ENCODE assay signal across 8 cellular contexts in the genomic region with DNA sequence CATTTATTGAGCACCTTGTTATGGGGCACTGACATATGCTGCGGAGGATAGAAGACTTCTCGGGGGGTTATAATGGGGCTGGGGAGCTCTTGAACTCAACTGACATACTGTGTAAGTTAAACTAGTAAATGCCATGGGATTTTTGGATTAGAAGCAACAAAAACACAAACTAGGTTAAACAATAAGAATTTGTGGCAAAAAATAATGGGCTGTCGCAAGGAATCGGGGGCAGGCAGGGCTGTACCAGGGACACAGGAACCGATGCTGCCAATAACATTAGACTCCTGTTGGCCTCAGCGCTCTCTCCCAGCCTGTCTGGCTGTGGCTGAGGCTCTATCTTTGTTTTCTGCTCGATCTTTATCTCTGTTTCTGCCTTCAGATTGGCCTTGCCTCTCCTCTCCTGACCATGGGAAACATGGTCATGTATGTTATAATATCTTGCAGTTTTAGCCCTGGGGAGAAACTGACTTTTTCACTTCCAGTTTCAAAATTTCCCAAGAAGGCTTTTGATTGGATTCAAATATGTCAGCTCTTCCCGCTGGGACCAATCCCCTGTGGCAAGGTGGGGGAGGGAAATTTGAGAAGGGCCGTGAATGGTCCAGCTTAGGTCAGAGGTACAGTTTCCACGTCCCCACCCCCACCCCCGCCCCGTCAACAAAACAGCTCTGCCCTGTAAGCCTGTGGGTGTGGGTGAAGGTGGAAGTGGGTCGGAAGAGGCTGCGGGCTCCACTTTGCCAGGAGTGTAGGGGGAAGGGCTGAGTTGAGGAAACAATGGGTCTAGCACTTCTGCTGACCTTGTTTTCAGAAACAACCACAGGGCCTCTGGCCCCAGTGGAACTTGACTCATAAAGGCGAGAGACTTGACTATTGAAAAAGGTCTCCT.
DNase-seq lines count a peak whose midpoint lies in the region; ATAC-seq lines count a peak whose summit lies in the region.

No MANE protein-coding gene starts in this region.

- WGBS in mesenchymal stem cell: 16% methylated on average over 9 of the region's 15 CpGs

- peaks cover 1% of the 10 kb centered on the region for H3K79me1 ChIP-seq in mesenchymal stem cell (replicated peaks; ENCODE audit: low read length, poor library complexity, severe bottlenecking)

- H3K36me3 ChIP-seq in mesenchymal stem cell (ENCODE audit: control insufficient read depth in 1 of 2, insufficient read depth in 2 of 2, low read depth in 1 of 2, low read length in 2 of 2): peaks cover 0 to 4% of the 10 kb centered on the region in 2 experiments

- H3K4me1 ChIP-seq in mesenchymal stem cell (ENCODE audit: control insufficient read depth, insufficient read depth, low read depth, low read length): peaks cover 18% of the 10 kb centered on the region

- H3K9ac ChIP-seq in mesenchymal stem cell (ENCODE audit: low read length): peak overlapping the region; percentile 82

- H2AFZ ChIP-seq in mesenchymal stem cell (ENCODE audit: low read depth, low read length): no peak overlapping the region

- H4K8ac ChIP-seq in mesenchymal stem cell (ENCODE audit: low read length): peak overlapping the region; percentile 89

- H3K9me3 ChIP-seq in mesenchymal stem cell (ENCODE audit: control insufficient read depth, low read length): no peaks in the 10 kb centered on the region

- peak overlapping the region; percentile 99 for H3K4ac ChIP-seq in mesenchymal stem cell (ENCODE audit: low read depth in 1 of 2, low read length in 2 of 2)

- peak in 2 of 3 experiments; percentile 64 to 80 for DNase-seq in NCI-H1417 (lab: John Stamatoyannopoulos, UW)
- no peak for DNase-seq in NCI-H1417 treated with DMSO at 0.1 percent for 48 hours (lab: John Stamatoyannopoulos, UW)
- DNase-seq in NCI-H510A (lab: John Stamatoyannopoulos, UW): peak; percentile 43
- DNase-seq in activated CD4-positive, alpha-beta T cell treated with anti-CD3 and anti-CD28 coated beads, Interleukin-2, amount 50 U/mL, for 4 hours: peak; percentile 36 to 45
- peak; percentile 8 for DNase-seq in effector CD8-positive, alpha-beta T cell (lab: John Stamatoyannopoulos, UW)
- DNase-seq in mesenchymal stem cell: peak; percentile 81
- DNase-seq in stimulated activated CD8-positive, alpha-beta memory T cell treated with anti-CD3 and anti-CD28 coated beads, Interleukin-7, amount 100 ng/mL, for 48 hours (ENCODE audit: extremely low read depth in 1 of 2, low read depth in 1 of 2): peak; percentile 53 to 70

- H3K4me3 ChIP-seq in mesenchymal stem cell (ENCODE audit: insufficient read depth in 1 of 2, low read depth in 1 of 2, low read length in 2 of 2): peak overlapping the region in 1 of 2 experiments; percentile 65

- H2BK12ac ChIP-seq in mesenchymal stem cell (ENCODE audit: low read length in 2 of 2): peak overlapping the region; percentile 92 to 99

- H3K4me2 ChIP-seq in mesenchymal stem cell (ENCODE audit: low read length, poor library complexity, severe bottlenecking): peak overlapping the region; percentile 64

- H3K23ac ChIP-seq in mesenchymal stem cell (ENCODE audit: low read length in 2 of 2): no peak overlapping the region

- peak overlapping the region; percentile 91 to 95 for H3K18ac ChIP-seq in mesenchymal stem cell (ENCODE audit: low read depth in 1 of 2, low read length in 2 of 2)

- peak overlapping the region; percentile 97 for H2BK120ac ChIP-seq in mesenchymal stem cell (ENCODE audit: low read depth, low read length)

- H4K91ac ChIP-seq in mesenchymal stem cell (ENCODE audit: low read length): peak overlapping the region; percentile 87

- no peaks in the 10 kb centered on the region for H3K27me3 ChIP-seq in mesenchymal stem cell (ENCODE audit: control insufficient read depth in 1 of 2, insufficient read depth in 1 of 2, low read length in 2 of 2)

- peak overlapping the region; percentile 98 for H2AK5ac ChIP-seq in mesenchymal stem cell (ENCODE audit: low read length, severe bottlenecking)

- H2BK5ac ChIP-seq in mesenchymal stem cell (ENCODE audit: low read depth, low read length, poor library complexity, severe bottlenecking): peak overlapping the region; percentile 84

- H3K27ac ChIP-seq in mesenchymal stem cell (ENCODE audit: low read length, poor library complexity, severe bottlenecking): peak overlapping the region; percentile 81

- H2BK15ac ChIP-seq in mesenchymal stem cell (ENCODE audit: low read depth, poor library complexity, severe bottlenecking): peak overlapping the region; percentile 92

- ATAC-seq in HG02938 (IDR thresholded peaks at IDR 0.05; ENCODE audit: unreplicated experiment): peak; percentile 48

- no peak overlapping the region for H3K14ac ChIP-seq in mesenchymal stem cell (ENCODE audit: low read length in 2 of 2)
